ENCODE assay signal across 6 cellular contexts in the genomic region with DNA sequence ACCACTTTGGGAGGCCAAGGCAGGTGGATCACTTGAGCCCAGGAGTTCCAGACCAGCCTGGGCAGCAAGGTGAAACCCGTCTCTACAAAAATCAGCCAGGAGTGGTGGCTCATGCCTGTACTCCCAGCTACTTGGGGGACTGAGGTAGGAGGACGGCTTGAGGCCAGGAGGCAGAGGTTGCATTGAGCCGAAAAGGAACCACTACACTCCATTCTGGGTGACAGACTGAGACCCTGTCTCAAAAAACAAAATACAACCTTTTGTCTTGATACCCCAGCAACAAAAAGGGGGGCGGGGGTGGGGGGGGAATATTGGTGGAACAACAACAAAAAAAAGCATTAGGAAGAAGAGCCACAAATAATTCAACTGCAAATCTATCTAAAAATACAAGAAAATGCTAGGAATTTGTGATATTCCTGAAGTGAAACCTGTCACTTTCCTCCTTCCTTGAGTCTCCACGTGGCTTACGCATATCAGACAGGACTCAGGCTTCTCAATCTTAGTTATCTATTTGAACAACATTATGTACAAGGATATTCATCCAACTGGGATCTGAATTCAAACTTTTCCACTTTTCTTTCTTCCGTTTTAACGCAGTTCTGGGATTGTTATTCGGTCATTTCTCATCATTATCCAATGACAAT. TPM values are rescaled to one million over a fixed set of nuclear protein-coding genes. Genes with fewer than 3 reads are reported as not detected.
DNase-seq lines count a peak whose midpoint lies in the region; ATAC-seq, FAIRE-seq and TF ChIP-seq lines count a peak whose summit lies in the region.

No MANE protein-coding gene starts in this region.

- H3K27ac Mint-ChIP-seq in activated CD4-positive, alpha-beta T cell treated with anti-CD3 and anti-CD28 coated beads, Interleukin-2, amount 10 ng/mL, durations not matched to agents 7 days and 5 days: peak overlapping the region; percentile 100

- H2BK15ac ChIP-seq in H1 (ENCODE audit: low read length): peak overlapping the region; percentile 67; the same call in 1 of the 2 replicates

- H3K18ac ChIP-seq in H1 (ENCODE audit: extremely low read depth, low read length): no peak overlapping the region

- H3K27me3 Mint-ChIP-seq in activated CD4-positive, alpha-beta T cell treated with anti-CD3 and anti-CD28 coated beads, Interleukin-2, amount 10 ng/mL, durations not matched to agents 7 days and 5 days: no peaks in the 10 kb centered on the region

- no peak overlapping the region for H2BK120ac ChIP-seq in H1 (replicated peaks; ENCODE audit: low read depth, low read length)

- H4K91ac ChIP-seq in H1 (replicated peaks; ENCODE audit: insufficient read length, low read length): no peak overlapping the region

- no peak overlapping the region for H2BK20ac ChIP-seq in H1 (ENCODE audit: low read length)

- H3K36me3 ChIP-seq in H1 (ENCODE audit: control insufficient read depth in 2 of 4, insufficient read depth in 4 of 4, low read length in 3 of 4): no peaks in the 10 kb centered on the region

- peak overlapping the region; percentile 46 to 97 (median 56); a peak in 4 of 7 replicates for H3K9ac ChIP-seq in H1 (replicated peaks in 1 of 4; ENCODE audit: extremely low read depth in 1 of 4, low read depth in 3 of 4, low read length in 3 of 4)

- H2AK5ac ChIP-seq in H1 (ENCODE audit: low read depth, low read length): peak overlapping the region; percentile 94

- H3K4me1 Mint-ChIP-seq in activated CD4-positive, alpha-beta T cell treated with anti-CD3 and anti-CD28 coated beads, Interleukin-2, amount 10 ng/mL, durations not matched to agents 7 days and 5 days: peaks cover 36% of the 10 kb centered on the region

- no peak for TF ChIP-seq CTCF in H1 (IDR thresholded peaks at IDR 0.05; ENCODE audit: control extremely low read depth in 1 of 3, insufficient read depth in 1 of 3, low read depth in 1 of 3, low read length in 3 of 3)

- peaks cover 18% of the 10 kb centered on the region for H3K36me3 Mint-ChIP-seq in activated CD4-positive, alpha-beta T cell treated with anti-CD3 and anti-CD28 coated beads, Interleukin-2, amount 10 ng/mL, durations not matched to agents 7 days and 5 days (ENCODE audit: low read depth)

- H3K23ac ChIP-seq in H1 (ENCODE audit: insufficient read length): no peak overlapping the region

- 0 out of 2 replicates have a peak overlapping the region, but pooled peaks have one; percentile 40 for H2BK5ac ChIP-seq in H1 (ENCODE audit: low read depth, low read length)

- H2AFZ ChIP-seq in H1 (ENCODE audit: low read length): no peak overlapping the region

- CTCF ChIA-PET in activated CD4-positive, alpha-beta T cell treated with anti-CD3 and anti-CD28 coated beads, Interleukin-2, amount 10 ng/mL, durations not matched to agents 7 days and 5 days (lab: Charles Lee): interaction anchor here (0.7 to 1.6 kb wide), 6 partner anchors 11 to 189 kb away, joined by 3 to 5 read pairs (median 4); partner anchors contain the start of gene GLI1
- CTCF ChIA-PET in H1 (lab: Charles Lee; ENCODE audit: partially characterized antibody): interaction anchor here (0.9 to 2.9 kb wide), 8 partner anchors 13 to 86 kb away, joined by 3 to 16 read pairs (median 3); no protein-coding TSS in a partner anchor

- H3K4me2 ChIP-seq in H1 (ENCODE audit: insufficient read depth in 1 of 2, low read depth in 2 of 2, low read length in 2 of 2): peak overlapping the region; percentile 59 to 91

- H3K14ac ChIP-seq in H1 (ENCODE audit: insufficient read length): no peak overlapping the region

- no peak overlapping the region for H3K56ac ChIP-seq in H1 (replicated peaks; ENCODE audit: insufficient read length, low read depth, low read length)

- H4K5ac ChIP-seq in H1 (ENCODE audit: insufficient read length, low read depth, low read length): no peak overlapping the region

- DNase-seq in activated CD4-positive, alpha-beta T cell treated with anti-CD3 and anti-CD28 coated beads, Interleukin-2, amount 10 ng/mL, durations not matched to agents 7 days and 5 days: no peak
- DNase-seq in activated CD4-positive, alpha-beta T cell treated with anti-CD3 and anti-CD28 coated beads, Interleukin-2, amount 50 U/mL, for 1 hour: no peak
- no peak for DNase-seq in H1 (ENCODE audit: low read depth in 1 of 2, low spot score in 2 of 2)
- peak; percentile 25 for DNase-seq in stimulated activated CD8-positive, alpha-beta memory T cell treated with anti-CD3 and anti-CD28 coated beads, Interleukin-4, amount 100 ng/mL, for 48 hours
- DNase-seq in stimulated activated CD4-positive, alpha-beta T cell treated with anti-CD3 and anti-CD28 coated beads, Interleukin-4, amount 100 ng/mL, for 1 hour: no peak

- H3K4me3 Mint-ChIP-seq in activated CD4-positive, alpha-beta T cell treated with anti-CD3 and anti-CD28 coated beads, Interleukin-2, amount 10 ng/mL, durations not matched to agents 7 days and 5 days: peak overlapping the region; percentile 100

- no peak for TF ChIP-seq RAD21 in H1 (IDR thresholded peaks at IDR 0.05 in 1 of 2, conservative IDR thresholded peaks at IDR 0.05 in 1 of 2; ENCODE audit: low read depth in 2 of 2, low read length in 2 of 2)

- no peak for FAIRE-seq in H1 (lab: Jason Lieb, UNC)

- no peak for TF ChIP-seq POLR2A in H1 (IDR thresholded peaks at IDR 0.05; ENCODE audit: control extremely low read depth in 1 of 2, low read depth in 2 of 2, low read length in 2 of 2)

- H3K4me3 ChIP-seq in H1 (ENCODE audit: extremely low read depth in 1 of 4, insufficient read depth in 2 of 4, low read depth in 3 of 4, low read length in 4 of 4): peak overlapping the region; percentile 55 to 73 (median 70)

- peaks cover 3% of the 10 kb centered on the region; the same call in 1 of the 2 replicates for H3K23me2 ChIP-seq in H1 (ENCODE audit: low read depth, low read length)

- H3K4me1 ChIP-seq in H1 (replicated peaks in 1 of 4; ENCODE audit: control insufficient read depth in 3 of 4, insufficient read depth in 4 of 4, low read length in 3 of 4): peaks cover 0 to 5% (median 2%) of the 10 kb centered on the region in 4 experiments; a peak in 5 of 7 replicates

- H4K20me1 ChIP-seq in H1 (replicated peaks in 1 of 2; ENCODE audit: control insufficient read depth in 1 of 2, insufficient read depth in 2 of 2, low read length in 2 of 2): peaks cover 0 to 1% of the 10 kb centered on the region in 2 experiments

- no peak overlapping the region for H4K8ac ChIP-seq in H1 (ENCODE audit: extremely low read depth, insufficient read depth, low read length)

- TF ChIP-seq EP300 in H1 (IDR thresholded peaks at IDR 0.05; ENCODE audit: borderline replicate concordance in 1 of 2, low read depth in 2 of 2, low read length in 2 of 2): no peak

- POLR2A ChIA-PET in activated CD4-positive, alpha-beta T cell treated with anti-CD3 and anti-CD28 coated beads, Interleukin-2, amount 10 ng/mL, durations not matched to agents 7 days and 5 days (lab: Charles Lee): no interaction called here
- POLR2A ChIA-PET in H1 (lab: Charles Lee; ENCODE audit: partially characterized antibody): interaction anchor here (0.7 to 13.2 kb wide), 20 partner anchors 8 to 199 kb away, joined by 3 to 168 read pairs (median 4); partner anchors contain the start of genes INHBE and SHMT2

- H3K9me3 Mint-ChIP-seq in activated CD4-positive, alpha-beta T cell treated with anti-CD3 and anti-CD28 coated beads, Interleukin-2, amount 10 ng/mL, durations not matched to agents 7 days and 5 days: no peaks in the 10 kb centered on the region

- WGBS in H1 (ENCODE audit: extremely low coverage in 1 of 2, insufficient coverage in 1 of 2, insufficient read length in 1 of 2, insufficient replicate concordance in 2 of 2, low coverage in 1 of 2, low lambda C conversion rate in 2 of 2, missing lambda C conversion rate in 1 of 2), 2 experiments: 51% methylated on average over 9 of the region's 9 CpGs; no CpG with 5 or more reads in 1 of the 2 experiments

- no peaks in the 10 kb centered on the region for H3K9me3 ChIP-seq in H1 (ENCODE audit: insufficient read depth in 2 of 2, low read depth in 1 of 2, low read length in 1 of 2)

- H3K79me1 ChIP-seq in H1 (ENCODE audit: low read depth, low read length): peaks cover 3% of the 10 kb centered on the region

- no peak for ATAC-seq in GM19324 (IDR thresholded peaks at IDR 0.05; ENCODE audit: low FRiP score, unreplicated experiment)

- no peaks in the 10 kb centered on the region for H3K27me3 ChIP-seq in H1 (replicated peaks in 1 of 4; ENCODE audit: control insufficient read depth in 3 of 4, extremely low read depth in 1 of 4, insufficient read depth in 3 of 4, low read length in 3 of 4)

- peaks cover 0 to 14% of the 10 kb centered on the region in 2 experiments; a peak in 2 of 4 replicates for H3K79me2 ChIP-seq in H1 (ENCODE audit: control insufficient read depth in 1 of 2, insufficient read depth in 2 of 2, low read length in 2 of 2)

- H3K4ac ChIP-seq in H1 (replicated peaks; ENCODE audit: insufficient read length, low read depth, low read length): no peak overlapping the region

- H2BK12ac ChIP-seq in H1 (ENCODE audit: low read depth, low read length): peak overlapping the region; percentile 83; the same call in 1 of the 2 replicates

- 0 out of 2 replicates have a peak overlapping the region, but pooled peaks have one; percentile 81 for H3K27ac ChIP-seq in H1 (ENCODE audit: low read depth, low read length)

RNA-seq across cellular contexts. Expression of gene R3HDM2, which starts 1.2 kb away (rescaled TPM):
- total RNA-seq in activated CD4-positive, alpha-beta T cell treated with anti-CD3 and anti-CD28 coated beads, Interleukin-2, amount 10 ng/mL, durations not matched to agents 7 days and 5 days: 10 to 100 TPM; 71.6 to 74.5 TPM
- total RNA-seq in H1 (2021; fragmentation: NEBNext Ultra II Directional; extraction: Animal tissue kit (Norgen Biotek cat#: 25700)): 23.7 and 27.0 TPM in 2 replicates
- 25.6 and 37.1 TPM in 2 replicates for polyA plus RNA-seq in H1 (2011; rRNA removed)
- polyA plus RNA-seq in H1 (2011; cell fraction: cytosol; rRNA removed): 16.0 TPM
- 73.0 TPM for polyA plus RNA-seq in H1 (2011; cell fraction: nucleus; rRNA removed)
- polyA plus RNA-seq in H1 (2012, experiment 1 of 2): 20.7 to 26.7 TPM (median 23.3 TPM) in 4 replicates
- 5.2 TPM for polyA plus RNA-seq in H1 (2012, experiment 2 of 2)
- 21.6 TPM for polyA plus RNA-seq in H1 (2013, experiment 1 of 2)
- 17.4 TPM for polyA plus RNA-seq in H1 (2013, experiment 2 of 2)
- 23.3 and 26.0 TPM in 2 replicates for polyA minus RNA-seq in H1 (2011; rRNA and poly(A)+ RNA removed)
- polyA minus RNA-seq in H1 (2011; cell fraction: cytosol; rRNA and poly(A)+ RNA removed): 17.4 TPM
- polyA minus RNA-seq in H1 (2011; cell fraction: nucleus; rRNA and poly(A)+ RNA removed): 33.8 TPM

RNA-seq across cellular contexts. Expression of gene INHBC, which starts 5.0 kb away (rescaled TPM):
- total RNA-seq in activated CD4-positive, alpha-beta T cell treated with anti-CD3 and anti-CD28 coated beads, Interleukin-2, amount 10 ng/mL, durations not matched to agents 7 days and 5 days: not detected
- not detected in 2 replicates for total RNA-seq in H1 (2021; fragmentation: NEBNext Ultra II Directional; extraction: Animal tissue kit (Norgen Biotek cat#: 25700))
- polyA plus RNA-seq in H1 (2011; rRNA removed): 0.15 and 0.30 TPM in 2 replicates
- polyA plus RNA-seq in H1 (2011; cell fraction: cytosol; rRNA removed): 0.12 TPM
- 0.26 TPM for polyA plus RNA-seq in H1 (2011; cell fraction: nucleus; rRNA removed)
- polyA plus RNA-seq in H1 (2012, experiment 1 of 2): 0.51 to 0.74 TPM (median 0.59 TPM) in 4 replicates
- polyA plus RNA-seq in H1 (2012, experiment 2 of 2): 0.08 TPM
- 0.06 TPM for polyA plus RNA-seq in H1 (2013, experiment 1 of 2)
- polyA plus RNA-seq in H1 (2013, experiment 2 of 2): 0.06 TPM
- polyA minus RNA-seq in H1 (2011; rRNA and poly(A)+ RNA removed): 0.07 and 0.28 TPM in 2 replicates
- not detected for polyA minus RNA-seq in H1 (2011; cell fraction: cytosol; rRNA and poly(A)+ RNA removed)
- not detected for polyA minus RNA-seq in H1 (2011; cell fraction: nucleus; rRNA and poly(A)+ RNA removed)

RNA-seq across cellular contexts. Expression of gene INHBE, which starts 25.5 kb away (rescaled TPM):
- total RNA-seq in activated CD4-positive, alpha-beta T cell treated with anti-CD3 and anti-CD28 coated beads, Interleukin-2, amount 10 ng/mL, durations not matched to agents 7 days and 5 days: not detected
- total RNA-seq in H1 (2021; fragmentation: NEBNext Ultra II Directional; extraction: Animal tissue kit (Norgen Biotek cat#: 25700)): 7.0 and 10.2 TPM in 2 replicates
- polyA plus RNA-seq in H1 (2011; rRNA removed): 18.8 and 31.9 TPM in 2 replicates
- 30.8 TPM for polyA plus RNA-seq in H1 (2011; cell fraction: cytosol; rRNA removed)
- 31.1 TPM for polyA plus RNA-seq in H1 (2011; cell fraction: nucleus; rRNA removed)
- 10.8 to 13.7 TPM (median 12.5 TPM) in 4 replicates for polyA plus RNA-seq in H1 (2012, experiment 1 of 2)
- polyA plus RNA-seq in H1 (2012, experiment 2 of 2): 11.1 TPM
- 9.0 TPM for polyA plus RNA-seq in H1 (2013, experiment 1 of 2)
- polyA plus RNA-seq in H1 (2013, experiment 2 of 2): 10.3 TPM
- polyA minus RNA-seq in H1 (2011; rRNA and poly(A)+ RNA removed): 16.4 and 33.1 TPM in 2 replicates
- polyA minus RNA-seq in H1 (2011; cell fraction: cytosol; rRNA and poly(A)+ RNA removed): 17.2 TPM
- polyA minus RNA-seq in H1 (2011; cell fraction: nucleus; rRNA and poly(A)+ RNA removed): 12.8 TPM

RNA-seq across cellular contexts. Expression of gene GLI1, which starts 30.0 kb away (rescaled TPM):
- total RNA-seq in activated CD4-positive, alpha-beta T cell treated with anti-CD3 and anti-CD28 coated beads, Interleukin-2, amount 10 ng/mL, durations not matched to agents 7 days and 5 days: under 1 TPM; 0.52 to 0.94 TPM
- 20.6 and 23.5 TPM in 2 replicates for total RNA-seq in H1 (2021; fragmentation: NEBNext Ultra II Directional; extraction: Animal tissue kit (Norgen Biotek cat#: 25700))
- 25.3 and 31.0 TPM in 2 replicates for polyA plus RNA-seq in H1 (2011; rRNA removed)
- 24.6 TPM for polyA plus RNA-seq in H1 (2011; cell fraction: cytosol; rRNA removed)
- 86.7 TPM for polyA plus RNA-seq in H1 (2011; cell fraction: nucleus; rRNA removed)
- polyA plus RNA-seq in H1 (2012, experiment 1 of 2): 19.9 to 24.3 TPM (median 22.0 TPM) in 4 replicates
- polyA plus RNA-seq in H1 (2012, experiment 2 of 2): 14.8 TPM
- 17.8 TPM for polyA plus RNA-seq in H1 (2013, experiment 1 of 2)
- polyA plus RNA-seq in H1 (2013, experiment 2 of 2): 16.1 TPM
- polyA minus RNA-seq in H1 (2011; rRNA and poly(A)+ RNA removed): 25.1 and 28.1 TPM in 2 replicates
- 16.2 TPM for polyA minus RNA-seq in H1 (2011; cell fraction: cytosol; rRNA and poly(A)+ RNA removed)
- 30.0 TPM for polyA minus RNA-seq in H1 (2011; cell fraction: nucleus; rRNA and poly(A)+ RNA removed)

RNA-seq across cellular contexts. Expression of gene ARHGAP9, which starts 50.1 kb away (rescaled TPM):
- total RNA-seq in activated CD4-positive, alpha-beta T cell treated with anti-CD3 and anti-CD28 coated beads, Interleukin-2, amount 10 ng/mL, durations not matched to agents 7 days and 5 days: 100 to 1,000 TPM; 218 to 259 TPM
- total RNA-seq in H1 (2021; fragmentation: NEBNext Ultra II Directional; extraction: Animal tissue kit (Norgen Biotek cat#: 25700)): 2.3 and 3.2 TPM in 2 replicates
- polyA plus RNA-seq in H1 (2011; rRNA removed): 6.0 and 7.0 TPM in 2 replicates
- polyA plus RNA-seq in H1 (2011; cell fraction: cytosol; rRNA removed): 5.3 TPM
- polyA plus RNA-seq in H1 (2011; cell fraction: nucleus; rRNA removed): 13.6 TPM
- polyA plus RNA-seq in H1 (2012, experiment 1 of 2): 3.4 to 4.9 TPM (median 4.3 TPM) in 4 replicates
- 4.3 TPM for polyA plus RNA-seq in H1 (2012, experiment 2 of 2)
- polyA plus RNA-seq in H1 (2013, experiment 1 of 2): 3.3 TPM
- 3.0 TPM for polyA plus RNA-seq in H1 (2013, experiment 2 of 2)
- polyA minus RNA-seq in H1 (2011; rRNA and poly(A)+ RNA removed): 2.5 and 4.9 TPM in 2 replicates
- polyA minus RNA-seq in H1 (2011; cell fraction: cytosol; rRNA and poly(A)+ RNA removed): 1.8 TPM
- 2.7 TPM for polyA minus RNA-seq in H1 (2011; cell fraction: nucleus; rRNA and poly(A)+ RNA removed)
